In the genomic region with DNA sequence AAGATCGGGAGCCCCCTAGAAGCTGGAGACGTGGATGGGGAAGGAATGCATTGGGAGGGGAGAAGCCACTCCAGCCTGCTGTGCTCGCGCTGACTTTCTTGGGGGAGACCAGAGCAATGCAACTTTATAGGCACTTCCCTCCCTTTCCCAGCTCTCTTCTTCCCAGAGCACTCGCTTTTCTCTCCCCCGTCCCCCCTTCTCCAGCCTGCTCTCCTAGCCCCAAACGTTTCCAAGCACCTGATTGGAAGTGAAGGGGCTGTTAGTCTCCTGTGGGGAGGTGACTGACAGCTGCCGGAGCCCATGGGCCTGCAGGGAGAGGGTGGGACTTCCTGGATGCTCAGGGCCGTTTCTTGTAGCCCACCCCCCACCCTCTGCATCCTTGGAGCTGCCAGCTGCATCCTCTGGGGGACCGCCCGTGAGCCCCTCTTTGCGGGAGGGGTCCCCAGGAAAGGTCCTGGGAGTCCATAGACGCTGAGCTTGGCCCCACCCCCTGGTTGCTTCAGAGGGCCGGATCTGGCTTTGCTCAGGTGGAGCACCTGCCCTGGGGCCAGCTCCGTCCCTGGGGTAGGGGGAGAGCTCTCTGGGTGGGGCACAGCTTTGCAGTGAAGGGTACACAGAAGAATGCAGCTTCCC, we compare ENCODE assay signal across 1 cellular context.
A peak's percentile ranks its signal among the peaks of the same experiment; 100 is the strongest.
TF ChIP-seq lines count a peak whose summit lies in the region.

No MANE protein-coding gene starts in this region.

TF ChIP-seq in neural cell, 6 proteins besides CTCF, POLR2A, EP300 and RAD21 (continued from another document):
- TF ChIP-seq, protein P1, sequence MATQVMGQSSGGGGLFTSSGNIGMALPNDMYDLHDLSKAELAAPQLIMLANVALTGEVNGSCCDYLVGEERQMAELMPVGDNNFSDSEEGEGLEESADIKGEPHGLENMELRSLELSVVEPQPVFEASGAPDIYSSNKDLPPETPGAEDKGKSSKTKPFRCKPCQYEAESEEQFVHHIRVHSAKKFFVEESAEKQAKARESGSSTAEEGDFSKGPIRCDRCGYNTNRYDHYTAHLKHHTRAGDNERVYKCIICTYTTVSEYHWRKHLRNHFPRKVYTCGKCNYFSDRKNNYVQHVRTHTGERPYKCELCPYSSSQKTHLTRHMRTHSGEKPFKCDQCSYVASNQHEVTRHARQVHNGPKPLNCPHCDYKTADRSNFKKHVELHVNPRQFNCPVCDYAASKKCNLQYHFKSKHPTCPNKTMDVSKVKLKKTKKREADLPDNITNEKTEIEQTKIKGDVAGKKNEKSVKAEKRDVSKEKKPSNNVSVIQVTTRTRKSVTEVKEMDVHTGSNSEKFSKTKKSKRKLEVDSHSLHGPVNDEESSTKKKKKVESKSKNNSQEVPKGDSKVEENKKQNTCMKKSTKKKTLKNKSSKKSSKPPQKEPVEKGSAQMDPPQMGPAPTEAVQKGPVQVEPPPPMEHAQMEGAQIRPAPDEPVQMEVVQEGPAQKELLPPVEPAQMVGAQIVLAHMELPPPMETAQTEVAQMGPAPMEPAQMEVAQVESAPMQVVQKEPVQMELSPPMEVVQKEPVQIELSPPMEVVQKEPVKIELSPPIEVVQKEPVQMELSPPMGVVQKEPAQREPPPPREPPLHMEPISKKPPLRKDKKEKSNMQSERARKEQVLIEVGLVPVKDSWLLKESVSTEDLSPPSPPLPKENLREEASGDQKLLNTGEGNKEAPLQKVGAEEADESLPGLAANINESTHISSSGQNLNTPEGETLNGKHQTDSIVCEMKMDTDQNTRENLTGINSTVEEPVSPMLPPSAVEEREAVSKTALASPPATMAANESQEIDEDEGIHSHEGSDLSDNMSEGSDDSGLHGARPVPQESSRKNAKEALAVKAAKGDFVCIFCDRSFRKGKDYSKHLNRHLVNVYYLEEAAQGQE (IDR thresholded peaks at IDR 0.05; ENCODE audit: borderline replicate concordance) = no peak
- peak; percentile 42 for TF ChIP-seq SMC3 (conservative IDR thresholded peaks at IDR 0.05; ENCODE audit: poor library complexity)
